Comparison of ENCODE assay signal across 8 cellular contexts in genomic region chr9:38895227-38895626, GRCh38.
A peak's percentile ranks its signal among the peaks of the same experiment; 100 is the strongest.
DNase-seq lines count a peak whose midpoint lies in the region; ATAC-seq and TF ChIP-seq lines count a peak whose summit lies in the region.
"Not testable (repeated sequence)": the region's sequence is repeated elsewhere in the genome, so short reads cannot be mapped to it uniquely, and the experiment has no call there.

No MANE protein-coding gene starts in this region.

- not testable (repeated sequence) for H3K9me3 Mint-ChIP-seq in MCF 10A (ENCODE audit: unreplicated experiment); stimulated activated naive CD8-positive, alpha-beta T cell treated with anti-CD3 and anti-CD28 coated beads, Interleukin-15, amount 100 ng/mL, for 72 hours

- TF ChIP-seq CTCF in MCF 10A (IDR thresholded peaks at IDR 0.05; ENCODE audit: unreplicated experiment): not testable (repeated sequence)

- not testable (repeated sequence) for H3K27me3 Mint-ChIP-seq in MCF 10A (ENCODE audit: insufficient read depth, unreplicated experiment); stimulated activated naive CD8-positive, alpha-beta T cell treated with anti-CD3 and anti-CD28 coated beads, Interleukin-15, amount 100 ng/mL, for 72 hours

- BruUV-seq in MCF 10A (replicated peaks; lab: Mats Ljungman, UMichigan): TSS peak; percentile 62

- DNase-seq in MCF 10A (ENCODE audit: unreplicated experiment); stimulated activated naive CD8-positive, alpha-beta T cell treated with anti-CD3 and anti-CD28 coated beads, Interleukin-15, amount 100 ng/mL, for 72 hours: not testable (repeated sequence)

- H3K4me1 Mint-ChIP-seq in MCF 10A (ENCODE audit: insufficient read depth, unreplicated experiment); stimulated activated naive CD8-positive, alpha-beta T cell treated with anti-CD3 and anti-CD28 coated beads, Interleukin-15, amount 100 ng/mL, for 72 hours: not testable (repeated sequence)

- POLR2A ChIA-PET in MCF 10A (lab: Yijun Ruan, JAX): not testable (repeated sequence)

- not testable (repeated sequence) for H3K4me3 Mint-ChIP-seq in MCF 10A (ENCODE audit: unreplicated experiment); stimulated activated naive CD8-positive, alpha-beta T cell treated with anti-CD3 and anti-CD28 coated beads, Interleukin-15, amount 100 ng/mL, for 72 hours

- CTCF ChIA-PET in MCF 10A (lab: Yijun Ruan, JAX): not testable (repeated sequence)

- ATAC-seq in GM18502 (IDR thresholded peaks at IDR 0.05; ENCODE audit: poor library complexity, unreplicated experiment): peak; percentile 74
- peak; percentile 75 for ATAC-seq in GM18867 (IDR thresholded peaks at IDR 0.05; ENCODE audit: unreplicated experiment)
- peak; percentile 58 for ATAC-seq in GM19035 (IDR thresholded peaks at IDR 0.05; ENCODE audit: unreplicated experiment)
- peak; percentile 85 for ATAC-seq in GM21717 (IDR thresholded peaks at IDR 0.05; ENCODE audit: unreplicated experiment)
- ATAC-seq in HG02870 (IDR thresholded peaks at IDR 0.05; ENCODE audit: unreplicated experiment): peak; percentile 75
- ATAC-seq in HG03442 (IDR thresholded peaks at IDR 0.05; ENCODE audit: unreplicated experiment): peak; percentile 70
- peak; percentile 45 for ATAC-seq in stimulated activated naive CD8-positive, alpha-beta T cell treated with anti-CD3 and anti-CD28 coated beads, Interleukin-15, amount 100 ng/mL, for 72 hours

- not testable (repeated sequence) for H3K27ac Mint-ChIP-seq in MCF 10A (ENCODE audit: low read depth, unreplicated experiment); stimulated activated naive CD8-positive, alpha-beta T cell treated with anti-CD3 and anti-CD28 coated beads, Interleukin-15, amount 100 ng/mL, for 72 hours

- intact Hi-C loops in MCF 10A (cut with micrococcal nuclease): not testable (repeated sequence)

- H3K36me3 Mint-ChIP-seq in MCF 10A (ENCODE audit: insufficient read depth, unreplicated experiment): not testable (repeated sequence)
